ENCODE assay signal across 28 cellular contexts in the genomic region with DNA sequence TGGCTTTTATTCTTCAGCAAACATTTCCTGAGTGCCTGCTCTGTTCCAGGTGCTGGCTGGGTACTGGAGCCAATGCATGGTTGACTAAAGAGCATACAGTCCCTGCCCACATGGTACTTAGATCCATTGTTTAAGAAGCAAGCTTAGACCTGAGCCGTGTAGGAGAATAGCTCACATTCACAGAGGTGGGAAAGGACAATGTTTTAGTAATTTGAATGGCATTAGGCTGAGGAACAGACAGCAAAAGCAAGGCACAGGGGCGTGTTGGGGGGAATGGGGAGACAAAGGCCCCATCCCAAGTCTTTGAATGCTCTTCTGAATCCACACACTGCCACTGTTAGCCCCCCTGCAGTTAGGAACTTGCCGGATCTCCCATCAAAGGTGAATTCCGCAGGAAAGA.
DNase-seq lines count a peak whose midpoint lies in the region; TF ChIP-seq lines count a peak whose summit lies in the region.
"Had no signal": no experiment of that assay in that cellular context is flagged by ENCODE, and none has a peak within 500 bp of the region (broad histone marks: within the 10 kb centered on the region; RNA-seq: fewer than 3 reads in every experiment).

No MANE protein-coding gene starts in this region.

- H3K4me3 ChIP-seq in ovary, result no peak overlapping the region
- H3K4me3 ChIP-seq: HAP-1, MG63, right atrium auricular region, smooth muscle cell, thyroid gland had no signal

- no peaks in the 10 kb centered on the region for H3K27me3 ChIP-seq in ovary
- H3K27me3 ChIP-seq: MG63, right atrium auricular region, thyroid gland had no signal

- intact Hi-C loops in ovary (cut with DNase I), result loop anchor here in 1 of 4 donors (10.0 kb wide), 1 partner anchor 392 kb away; the partner anchor contains the start of gene RGMA

- DNase-seq in NCI-H748 (lab: John Stamatoyannopoulos, UW; ENCODE audit: unreplicated experiment), result peak; percentile 26
- DNase-seq in NCI-H748 treated with DMSO at 0.1 percent for 48 hours (lab: John Stamatoyannopoulos, UW), result no peak
- peak; percentile 61 for DNase-seq in ecto neural progenitor cell (ENCODE audit: low spot score)
- peak; percentile 94 for DNase-seq in iPS DF 4.7 (ENCODE audit: extremely low read depth, low spot score)
- DNase-seq in ovary, result no peak
- DNase-seq in NCI-H82 (lab: John Stamatoyannopoulos, UW), result no peak
- no peak for DNase-seq in NCI-H1048 (lab: John Stamatoyannopoulos, UW)
- DNase-seq in activated CD4-positive, alpha-beta T cell treated with anti-CD3 and anti-CD28 coated beads, Interleukin-2, amount 50 U/mL, for 1 hour, result no peak
- DNase-seq: activated CD4-positive, alpha-beta T cell treated with anti-CD3 and anti-CD28 coated beads for 4 hours; activated effector memory CD4-positive, alpha-beta T cell treated with anti-CD3 and anti-CD28 coated beads, Interleukin-2, amount 50 U/mL, for 16 hours; activated naive CD8-positive, alpha-beta T cell treated with anti-CD3 and anti-CD28 coated beads for 36 hours; activated T-cell treated with anti-CD3 and anti-CD28 coated beads, Interleukin-2, amount 50 U/mL, for 1 hour; caudate nucleus; CD4-positive, CD25-positive, alpha-beta regulatory T cell; glutamatergic neuron; midbrain; naive thymus-derived CD8-positive, alpha-beta T cell; NCI-H2081; SHP77; stimulated activated CD4-positive, alpha-beta T cell treated with anti-CD3 and anti-CD28 coated beads, Interleukin-1b, Interleukin-23, amount 100 ng/mL, for 48 hours; stimulated activated CD8-positive, alpha-beta memory T cell treated with anti-CD3 and anti-CD28 coated beads, Interleukin-4, amount 100 ng/mL, for 48 hours; stimulated activated naive CD8-positive, alpha-beta T cell treated with anti-CD3 and anti-CD28 coated beads, Interleukin-15, amount 100 ng/mL, for 72 hours; thyroid gland had no signal

- TF ChIP-seq CTCF in ovary (IDR thresholded peaks at IDR 0.05), result no peak

- no peak for TF ChIP-seq POLR2A in ovary (IDR thresholded peaks at IDR 0.05)

- no peaks in the 10 kb centered on the region for H3K36me3 ChIP-seq in ovary
- H3K36me3 ChIP-seq: HAP-1, MG63, right atrium auricular region, thyroid gland had no signal

- TF ChIP-seq EP300 in ovary (IDR thresholded peaks at IDR 0.05), result no peak

- H3K9me3 ChIP-seq in ovary, result no peaks in the 10 kb centered on the region
- H3K9me3 ChIP-seq: HAP-1, MG63, right atrium auricular region, thyroid gland had no signal

- 33 to 37% (median 36%) methylated on average over 4 of the region's 4 CpGs for WGBS in ovary, 3 donors

- H3K27ac ChIP-seq in ovary, result peak overlapping the region; percentile 31 to 36
- H3K27ac ChIP-seq: parathyroid adenoma, right atrium auricular region, thyroid gland had no signal

- H3K4me1 ChIP-seq in ovary (ENCODE audit: insufficient read depth), result peaks cover 21% of the 10 kb centered on the region
- H3K4me1 ChIP-seq: HAP-1, parathyroid adenoma, right atrium auricular region, thyroid gland had no signal

Comparison
In these comparisons a context has a peak if more than half of its experiments do, and no peak if none do; other contexts are left out.
1. DNase-seq: peak in NCI-H748 (single experiment), ecto neural progenitor cell (single experiment) and iPS DF 4.7 (single experiment); none in NCI-H748 treated with DMSO at 0.1 percent for 48 hours (single experiment), ovary (0 of 5), NCI-H82 (single experiment), NCI-H1048 (single experiment) and activated CD4-positive, alpha-beta T cell treated with anti-CD3 and anti-CD28 coated beads, Interleukin-2, amount 50 U/mL, for 1 hour (single experiment).